18 cellular contexts compared by ENCODE assay signal in genomic region chr2:193824474-193824873, GRCh38.
DNase-seq lines count a peak whose midpoint lies in the region; ATAC-seq, FAIRE-seq and TF ChIP-seq lines count a peak whose summit lies in the region.
"Had no signal": no experiment of that assay in that cellular context is flagged by ENCODE, and none has a peak within 500 bp of the region (broad histone marks: within the 10 kb centered on the region; RNA-seq: fewer than 3 reads in every experiment).

No MANE protein-coding gene starts in this region.

- H3K36me3 ChIP-seq in small intestine (ENCODE audit: control insufficient read depth in 2 of 2, insufficient read depth in 2 of 2, low read length in 2 of 2), result no peaks in the 10 kb centered on the region
- H3K36me3 ChIP-seq: suprapubic skin had no signal

- DNase-seq in AG09309 (ENCODE audit: low read depth), result peak; percentile 31
- peak; percentile 82 for DNase-seq in NCI-H226
- DNase-seq in cardiac fibroblast (ENCODE audit: low read depth in 2 of 2), result peak; percentile 70 to 97
- DNase-seq in iris pigment epithelial cell (ENCODE audit: low read depth), result peak; percentile 86
- no peak for DNase-seq in lower leg skin (ENCODE audit: low spot score in 2 of 2)
- DNase-seq in activated CD4-positive, alpha-beta T cell treated with anti-CD3 and anti-CD28 coated beads, Interleukin-2, amount 10 ng/mL, durations not matched to agents 24 days and 14 days, result no peak
- DNase-seq in small intestine, result no peak
- DNase-seq: NCI-H2107; NCI-H748 treated with DMSO at 0.1 percent for 48 hours; stimulated activated CD4-positive, alpha-beta T cell treated with anti-CD3 and anti-CD28 coated beads, Interleukin-2, amount 100 ng/mL, for 24 hours had no signal

- H3K9me3 ChIP-seq in small intestine (ENCODE audit: control insufficient read depth, low read depth), result no peaks in the 10 kb centered on the region
- H3K9me3 ChIP-seq: suprapubic skin had no signal

- H3K9me3 Mint-ChIP-seq in activated CD4-positive, alpha-beta T cell treated with anti-CD3 and anti-CD28 coated beads, Interleukin-2, amount 10 ng/mL, durations not matched to agents 24 days and 14 days, result peaks cover 4% of the 10 kb centered on the region
- H3K9me3 Mint-ChIP-seq: activated naive CD4-positive, alpha-beta T cell treated with anti-CD3 and anti-CD28 coated beads, Interleukin-2, amount 50 U/mL, for 24 hours; T-helper 2 cell treated with Interferon-gamma antibody and Interleukin-4, amounts not matched to agents 5 μg/mL and 100 μg/mL, for 36 hours had no signal

- H3K27ac ChIP-seq in small intestine (ENCODE audit: low read depth in 1 of 2, low read length in 1 of 2), result no peak overlapping the region
- H3K27ac ChIP-seq: suprapubic skin had no signal

- TF ChIP-seq CTCF in AG09309 (IDR thresholded peaks at IDR 0.05; ENCODE audit: control insufficient read depth, insufficient read depth, low read depth, low read length, missing control alignments), result no peak
- no peak for TF ChIP-seq CTCF in cardiac fibroblast (IDR thresholded peaks at IDR 0.05; ENCODE audit: low read depth, low read length)
- TF ChIP-seq CTCF in lower leg skin (IDR thresholded peaks at IDR 0.05), result no peak

- no peak for FAIRE-seq in small intestine (lab: Jason Lieb, UNC)
- FAIRE-seq: GM19239 had no signal

- H3K4me3 ChIP-seq in AG09309 (ENCODE audit: control insufficient read depth, low read depth, low read length) (no peak overlapping the region), cardiac fibroblast (replicated peaks in 1 of 2; ENCODE audit: low read depth in 2 of 2, low read length in 2 of 2) (no peak overlapping the region), lower leg skin (ENCODE audit: low read depth, poor library complexity, severe bottlenecking) (no peak overlapping the region), small intestine (ENCODE audit: low read depth in 1 of 2, low read length in 2 of 2) (no peak overlapping the region)
- H3K4me3 ChIP-seq: lung, suprapubic skin had no signal

- H3K27me3 ChIP-seq in small intestine (ENCODE audit: control insufficient read depth in 2 of 2, insufficient read depth in 2 of 2, low read length in 2 of 2), result no peaks in the 10 kb centered on the region
- H3K27me3 ChIP-seq: suprapubic skin had no signal

- 74 to 80% methylated on average over 1 of the region's 1 CpG for WGBS in lower leg skin, 2 donors
- WGBS in small intestine, 3 donors, result 46 to 69% (median 68%) methylated on average over 1 of the region's 1 CpG

- H3K36me3 Mint-ChIP-seq in activated CD4-positive, alpha-beta T cell treated with anti-CD3 and anti-CD28 coated beads, Interleukin-2, amount 10 ng/mL, durations not matched to agents 24 days and 14 days (ENCODE audit: low read depth), result no peaks in the 10 kb centered on the region
- H3K36me3 Mint-ChIP-seq: activated naive CD4-positive, alpha-beta T cell treated with anti-CD3 and anti-CD28 coated beads, Interleukin-2, amount 50 U/mL, for 24 hours had no signal

- H3K27ac Mint-ChIP-seq in activated CD4-positive, alpha-beta T cell treated with anti-CD3 and anti-CD28 coated beads, Interleukin-2, amount 10 ng/mL, durations not matched to agents 24 days and 14 days, result no peak overlapping the region
- H3K27ac Mint-ChIP-seq: activated naive CD4-positive, alpha-beta T cell treated with anti-CD3 and anti-CD28 coated beads, Interleukin-2, amount 50 U/mL, for 24 hours; nephron; T-helper 2 cell treated with Interferon-gamma antibody and Interleukin-4, amounts not matched to agents 5 μg/mL and 100 μg/mL, for 36 hours had no signal

- no peak for ATAC-seq in GM21737 (IDR thresholded peaks at IDR 0.05; ENCODE audit: unreplicated experiment)
- ATAC-seq: esophagus mucosa had no signal

- no peaks in the 10 kb centered on the region for H3K4me1 ChIP-seq in small intestine (ENCODE audit: control insufficient read depth in 2 of 2, insufficient read depth in 1 of 2, low read depth in 1 of 2, low read length in 1 of 2)
- H3K4me1 ChIP-seq: suprapubic skin had no signal

- TF ChIP-seq POLR2A in lower leg skin (IDR thresholded peaks at IDR 0.05), result no peak

- intact Hi-C loops in lower leg skin (cut with DNase I; ENCODE audit: low total_unique reads), result no loop called here
- intact Hi-C loops in activated CD4-positive, alpha-beta T cell treated with anti-CD3 and anti-CD28 coated beads, Interleukin-2, amount 10 ng/mL, durations not matched to agents 24 days and 14 days (cut with micrococcal nuclease), result no loop called here

- no peaks in the 10 kb centered on the region for H3K4me1 Mint-ChIP-seq in activated CD4-positive, alpha-beta T cell treated with anti-CD3 and anti-CD28 coated beads, Interleukin-2, amount 10 ng/mL, durations not matched to agents 24 days and 14 days
- H3K4me1 Mint-ChIP-seq: activated naive CD4-positive, alpha-beta T cell treated with anti-CD3 and anti-CD28 coated beads, Interleukin-2, amount 50 U/mL, for 24 hours; nephron had no signal

- H3K4me3 Mint-ChIP-seq in activated CD4-positive, alpha-beta T cell treated with anti-CD3 and anti-CD28 coated beads, Interleukin-2, amount 10 ng/mL, durations not matched to agents 24 days and 14 days, result no peak overlapping the region
- H3K4me3 Mint-ChIP-seq: activated naive CD4-positive, alpha-beta T cell treated with anti-CD3 and anti-CD28 coated beads, Interleukin-2, amount 50 U/mL, for 24 hours; nephron; T-helper 2 cell treated with Interferon-gamma antibody and Interleukin-4, amounts not matched to agents 5 μg/mL and 100 μg/mL, for 36 hours had no signal

- H3K27me3 Mint-ChIP-seq in activated CD4-positive, alpha-beta T cell treated with anti-CD3 and anti-CD28 coated beads, Interleukin-2, amount 10 ng/mL, durations not matched to agents 24 days and 14 days, result no peaks in the 10 kb centered on the region
- H3K27me3 Mint-ChIP-seq: activated naive CD4-positive, alpha-beta T cell treated with anti-CD3 and anti-CD28 coated beads, Interleukin-2, amount 50 U/mL, for 24 hours had no signal

Comparison
In these comparisons a context has a peak if more than half of its experiments do, and no peak if none do; other contexts are left out.
1. DNase-seq: peak in AG09309 (single experiment), NCI-H226 (single experiment), cardiac fibroblast (2 of 2) and iris pigment epithelial cell (single experiment); none in lower leg skin (0 of 2), activated CD4-positive, alpha-beta T cell treated with anti-CD3 and anti-CD28 coated beads, Interleukin-2, amount 10 ng/mL, durations not matched to agents 24 days and 14 days (single experiment) and small intestine (single experiment).